31 cellular contexts compared by ENCODE assay signal in genomic region chr6:166503167-166503744, GRCh38.
"Had no signal": no experiment of that assay in that cellular context is flagged by ENCODE, and none has a peak within 500 bp of the region (broad histone marks: within the 10 kb centered on the region; RNA-seq: fewer than 3 reads in every experiment).

No MANE protein-coding gene starts in this region.

- H3K9me3 ChIP-seq: adrenal gland, ascending aorta had no signal

- H3K27ac ChIP-seq: adrenal gland, ascending aorta, cardiac muscle cell, VCaP had no signal

- ATAC-seq: activated CD8-positive, alpha-beta T cell treated with anti-CD3 and anti-CD28 coated beads for 36 hours; activated naive CD4-positive, alpha-beta T cell treated with anti-CD3 and anti-CD28 coated beads, Interleukin-2, amount 50 U/mL, for 72 hours; activated T-cell treated with anti-CD3 and anti-CD28 coated beads, Interleukin-2, amount 50 U/mL, for 4 hours; activated T-cell treated with anti-CD3 and anti-CD28 coated beads, Interleukin-2, amount 50 U/mL, for 72 hours; activated T-helper 17 cell treated with anti-CD3 and anti-CD28 coated beads, Interleukin-2, amount 50 U/mL, for 72 hours had no signal

- H3K27me3 ChIP-seq: adrenal gland, ascending aorta, cardiac muscle cell had no signal

- H3K36me3 ChIP-seq: adrenal gland, cardiac muscle cell had no signal

- H3K4me1 ChIP-seq: adrenal gland, ascending aorta had no signal

- DNase-seq: activated B cell treated with CpG ODN at 0.5 μM for 24 hours; activated CD4-positive, alpha-beta memory T cell treated with anti-CD3 and anti-CD28 coated beads for 36 hours; activated CD4-positive, alpha-beta T cell treated with anti-CD3 and anti-CD28 coated beads for 4 hours; activated CD4-positive, alpha-beta T cell treated with anti-CD3 and anti-CD28 coated beads, Interleukin-2, amount 10 ng/mL, durations not matched to agents 24 days and 14 days; activated CD4-positive, alpha-beta T cell treated with anti-CD3 and anti-CD28 coated beads, Interleukin-2, amount 50 U/mL, for 1 hour; activated CD4-positive, alpha-beta T cell treated with anti-CD3 and anti-CD28 coated beads, Interleukin-2, amount 50 U/mL, for 4 hours; activated CD4-positive, CD25-positive, alpha-beta regulatory T cell treated with anti-CD3 and anti-CD28 coated beads, Interleukin-2, amount 50 U/mL, for 72 hours; activated CD8-positive, alpha-beta memory T cell treated with anti-CD3 and anti-CD28 coated beads, Interleukin-2, amount 50 U/mL, for 4 hours; activated CD8-positive, alpha-beta T cell treated with anti-CD3 and anti-CD28 coated beads for 36 hours; activated gamma-delta T cell treated with Interleukin-2 at 50 U/mL for 16 hours; activated naive CD4-positive, alpha-beta T cell; activated naive CD4-positive, alpha-beta T cell treated with anti-CD3 and anti-CD28 coated beads for 36 hours; activated naive CD4-positive, alpha-beta T cell treated with anti-CD3 and anti-CD28 coated beads, Interleukin-2, amount 50 U/mL, for 16 hours; activated naive CD8-positive, alpha-beta T cell treated with anti-CD3 and anti-CD28 coated beads for 36 hours; activated T-cell treated with anti-CD3 and anti-CD28 coated beads for 4 hours; activated T-cell treated with anti-CD3 and anti-CD28 coated beads, Interleukin-2, amount 50 U/mL, for 1 hour; activated T-cell treated with anti-CD3 and anti-CD28 coated beads, Interleukin-2, amount 50 U/mL, for 4 hours; activated T-cell treated with anti-CD3 and anti-CD28 coated beads, Interleukin-2, amount 50 U/mL, for 72 hours; adrenal gland; amniotic stem cell; anterior cingulate cortex; caudate nucleus; cerebellar nuclear complex; T-helper 1 cell; T-helper 2 cell; T-helper 9 cell had no signal

- H3K4me3 ChIP-seq: adrenal gland, ascending aorta, cardiac muscle cell had no signal
